ENCODE assay signal across 13 cellular contexts in genomic region chr18:61334491-61334850, GRCh38. TPM values are rescaled to one million over a fixed set of nuclear protein-coding genes. Genes with fewer than 3 reads are reported as not detected.
A peak's percentile ranks its signal among the peaks of the same experiment; 100 is the strongest.
DNase-seq lines count a peak whose midpoint lies in the region; ATAC-seq and TF ChIP-seq lines count a peak whose summit lies in the region.
"Had no signal": no experiment of that assay in that cellular context is flagged by ENCODE, and none has a peak within 500 bp of the region (broad histone marks: within the 10 kb centered on the region; RNA-seq: fewer than 3 reads in every experiment).

No MANE protein-coding gene starts in this region.

- no peaks in the 10 kb centered on the region for H3K79me2 ChIP-seq in ACC112 (ENCODE audit: control insufficient read depth, insufficient read depth, low read length, unreplicated experiment)
- no peaks in the 10 kb centered on the region for H3K79me2 ChIP-seq in osteoblast (ENCODE audit: insufficient read depth, low read length)

- peak overlapping the region; percentile 89 for H3K4me3 Mint-ChIP-seq in WTC11
- peak overlapping the region; percentile 92 for H3K4me3 Mint-ChIP-seq in glutamatergic neuron (ENCODE audit: unreplicated experiment)
- H3K4me3 Mint-ChIP-seq: B cell had no signal

- H3K9me3 Mint-ChIP-seq in WTC11: no peaks in the 10 kb centered on the region
- peaks cover 3% of the 10 kb centered on the region for H3K9me3 Mint-ChIP-seq in glutamatergic neuron (ENCODE audit: unreplicated experiment)

- H3K4me1 ChIP-seq in ACC112 (ENCODE audit: control insufficient read depth, insufficient read depth, low read length, unreplicated experiment) (peaks cover 13% of the 10 kb centered on the region), osteoblast (ENCODE audit: insufficient read depth, low read length) (peaks cover 5% of the 10 kb centered on the region)

- no peak for TF ChIP-seq CTCF in WTC11 (IDR thresholded peaks at IDR 0.05)
- no peak for TF ChIP-seq CTCF in glutamatergic neuron (IDR thresholded peaks at IDR 0.05; ENCODE audit: partially characterized antibody, unreplicated experiment)
- TF ChIP-seq CTCF in osteoblast (IDR thresholded peaks at IDR 0.05; ENCODE audit: extremely low read depth, low read depth, low read length): no peak

- ATAC-seq in WTC11: peak; percentile 9
- no peak for ATAC-seq in HG03439 (IDR thresholded peaks at IDR 0.05; ENCODE audit: unreplicated experiment)
- no peak for ATAC-seq in GM19467 (IDR thresholded peaks at IDR 0.05; ENCODE audit: unreplicated experiment)
- ATAC-seq: activated naive CD4-positive, alpha-beta T cell treated with anti-CD3 and anti-CD28 coated beads, Interleukin-2, amount 50 U/mL, for 72 hours had no signal

- DNase-seq in WTC11 (ENCODE audit: low spot score) (peak; percentile 24), glutamatergic neuron (peak; percentile 19), osteoblast (ENCODE audit: insufficient read length, low spot score, missing footprints) (no peak), NCI-H1105 (lab: John Stamatoyannopoulos, UW) (no peak)
- DNase-seq in activated T-cell treated with anti-CD3 and anti-CD28 coated beads, Interleukin-2, amount 50 U/mL, for 1 hour: no peak
- DNase-seq: activated CD4-positive, CD25-positive, alpha-beta regulatory T cell; foreskin melanocyte had no signal

- no peaks in the 10 kb centered on the region for H4K20me1 ChIP-seq in osteoblast (ENCODE audit: insufficient read depth, low read length)

- CTCF ChIA-PET in WTC11 (lab: Charles Lee): interaction anchor here (0.6 to 2.4 kb wide), 2 partner anchors 13 to 45 kb away, joined by 3 to 16 read pairs; no protein-coding TSS in a partner anchor

- H3K36me3 Mint-ChIP-seq in WTC11 (no peaks in the 10 kb centered on the region), glutamatergic neuron (ENCODE audit: unreplicated experiment) (peaks cover 5% of the 10 kb centered on the region)

- H3K27me3 Mint-ChIP-seq in WTC11 (ENCODE audit: low read depth) (peaks cover 36% of the 10 kb centered on the region), glutamatergic neuron (ENCODE audit: unreplicated experiment) (peaks cover 21% of the 10 kb centered on the region)

- peak overlapping the region; percentile 48 for H3K4me2 ChIP-seq in osteoblast (ENCODE audit: insufficient read depth, low read length)

- peak overlapping the region; percentile 89 for H3K4me3 ChIP-seq in ACC112 (ENCODE audit: low read depth, low read length)
- peak overlapping the region; percentile 50 for H3K4me3 ChIP-seq in osteoblast (ENCODE audit: insufficient read depth, low read length)

- peaks cover 23% of the 10 kb centered on the region for H3K27me3 ChIP-seq in ACC112 (ENCODE audit: insufficient read depth, low read length)
- peaks cover 46% of the 10 kb centered on the region for H3K27me3 ChIP-seq in osteoblast (ENCODE audit: insufficient read depth, low read length)

- peaks cover 33% of the 10 kb centered on the region for H3K4me1 Mint-ChIP-seq in WTC11
- peaks cover 6% of the 10 kb centered on the region for H3K4me1 Mint-ChIP-seq in glutamatergic neuron (ENCODE audit: low read depth, unreplicated experiment)

- H2AFZ ChIP-seq in ACC112 (ENCODE audit: low read length, unreplicated experiment) (peak overlapping the region; percentile 78), osteoblast (ENCODE audit: low read length) (no peak overlapping the region)

- H3K36me3 ChIP-seq in ACC112 (ENCODE audit: insufficient read depth, low read length) (no peaks in the 10 kb centered on the region), osteoblast (ENCODE audit: insufficient read depth, low read length) (no peaks in the 10 kb centered on the region)

- H3K27ac ChIP-seq in ACC112 (ENCODE audit: low read depth, low read length) (no peak overlapping the region), osteoblast (ENCODE audit: low read depth, low read length) (no peak overlapping the region)

- POLR2A ChIA-PET in WTC11 (lab: Charles Lee): no interaction called here

- H3K9me3 ChIP-seq in osteoblast (ENCODE audit: low read depth, low read length): no peaks in the 10 kb centered on the region

- H3K27ac Mint-ChIP-seq in WTC11 (no peak overlapping the region), glutamatergic neuron (ENCODE audit: unreplicated experiment) (no peak overlapping the region)
- H3K27ac Mint-ChIP-seq: activated naive CD4-positive, alpha-beta T cell treated with anti-CD3 and anti-CD28 coated beads, Interleukin-2, amount 50 U/mL, for 72 hours; B cell had no signal

TF ChIP-seq in WTC11, 78 proteins besides CTCF, POLR2A, EP300 and RAD21:
- 0 out of 2 replicates have a peak, but pooled peaks have one; percentile 3 for TF ChIP-seq MAX (CRISPR knock-in tag; IDR thresholded peaks at IDR 0.05)
- TF ChIP-seq MYBL2 (CRISPR knock-in tag; IDR thresholded peaks at IDR 0.05): no peak

RNA-seq across cellular contexts. Expression of gene CDH20, which starts 1.2 kb away (rescaled TPM):
- total RNA-seq in WTC11 (2021) (0.16 to 0.39 TPM (median 0.16 TPM) in 3 replicates), glutamatergic neuron (ENCODE audit: unreplicated experiment) (0.47 TPM), osteoblast (not detected in 2 replicates)
- total RNA-seq: B cell, pulmonary artery endothelial cell had no signal

Comparison
In these comparisons a context has a peak if more than half of its experiments do, and no peak if none do; other contexts are left out.
1. DNase-seq: peak in WTC11 (single experiment) and glutamatergic neuron (single experiment); none in osteoblast (single experiment), activated T-cell treated with anti-CD3 and anti-CD28 coated beads, Interleukin-2, amount 50 U/mL, for 1 hour (single experiment) and NCI-H1105 (single experiment).